ENCODE assay signal across 28 cellular contexts in genomic region chr20:53813728-53814459, GRCh38.
DNase-seq lines count a peak whose midpoint lies in the region; ATAC-seq and TF ChIP-seq lines count a peak whose summit lies in the region.
"Had no signal": no experiment of that assay in that cellular context is flagged by ENCODE, and none has a peak within 500 bp of the region (broad histone marks: within the 10 kb centered on the region; RNA-seq: fewer than 3 reads in every experiment).

No MANE protein-coding gene starts in this region.

- H3K4me3 Mint-ChIP-seq in natural killer cell, result peak overlapping the region; percentile 0
- H3K4me3 Mint-ChIP-seq: activated CD4-positive, alpha-beta T cell treated with anti-CD3 and anti-CD28 coated beads for 36 hours; activated naive CD4-positive, alpha-beta T cell treated with anti-CD3 and anti-CD28 coated beads for 36 hours; nephron progenitor cell had no signal

- no peak for TF ChIP-seq CTCF in natural killer cell (IDR thresholded peaks at IDR 0.05)

- H3K9me3 ChIP-seq in effector memory CD4-positive, alpha-beta T cell (ENCODE audit: control insufficient read depth, low read length), result no peaks in the 10 kb centered on the region
- H3K9me3 ChIP-seq: lower lobe of right lung, ovary, upper lobe of left lung had no signal

- DNase-seq in activated CD8-positive, alpha-beta memory T cell treated with anti-CD3 and anti-CD28 coated beads, Interleukin-2, amount 50 U/mL, for 48 hours, result peak; percentile 17
- DNase-seq in natural killer cell, result no peak
- no peak for DNase-seq in substantia nigra (lab: John Stamatoyannopoulos, UW)
- no peak for DNase-seq in effector memory CD4-positive, alpha-beta T cell
- DNase-seq in inferior parietal cortex (ENCODE audit: extremely low spot score), result no peak
- DNase-seq: activated CD4-positive, alpha-beta T cell treated with anti-CD3 and anti-CD28 coated beads for 36 hours; activated T-cell treated with anti-CD3 and anti-CD28 coated beads, Interleukin-2, amount 50 U/mL, for 72 hours; amniotic stem cell; DND-41; erythroblast; head of caudate nucleus; Kasumi-1; kidney glomerular epithelial cell; lower lobe of right lung; NCI-H1694; NCI-H446 treated with DMSO at 0.1 percent for 48 hours; nephron progenitor cell; ovary; PC-3; retina; Right ventricle myocardium superior; small intestine; stimulated activated CD8-positive, alpha-beta memory T cell treated with anti-CD3 and anti-CD28 coated beads, Interleukin-4, amount 100 ng/mL, for 48 hours; upper lobe of left lung had no signal

- H3K36me3 Mint-ChIP-seq in natural killer cell, result peaks cover 4% of the 10 kb centered on the region

- H3K4me1 ChIP-seq in effector memory CD4-positive, alpha-beta T cell (ENCODE audit: control insufficient read depth, insufficient read depth, low read length, poor library complexity, severe bottlenecking), result no peaks in the 10 kb centered on the region
- H3K4me1 ChIP-seq: lower lobe of right lung, upper lobe of left lung had no signal

- peaks cover 0 to 1% of the 10 kb centered on the region in 2 donors for H3K9me3 Mint-ChIP-seq in natural killer cell

- H3K27ac ChIP-seq in substantia nigra (ENCODE audit: low read depth, low read length, poor library complexity, severe bottlenecking), result no peak overlapping the region
- H3K27ac ChIP-seq in effector memory CD4-positive, alpha-beta T cell (ENCODE audit: insufficient read depth, low read length, poor library complexity, severe bottlenecking), result no peak overlapping the region
- H3K27ac ChIP-seq: C4-2B, lower lobe of right lung, ovary, upper lobe of left lung had no signal

- intact Hi-C loops in natural killer cell (cut with micrococcal nuclease), result no loop called here

- no peak overlapping the region for H3K4me3 ChIP-seq in effector memory CD4-positive, alpha-beta T cell (ENCODE audit: insufficient read depth, low read depth, low read length, poor library complexity, severe bottlenecking)
- H3K4me3 ChIP-seq: lower lobe of right lung, ovary, upper lobe of left lung had no signal

- H3K27ac Mint-ChIP-seq in natural killer cell, result no peak overlapping the region
- H3K27ac Mint-ChIP-seq: activated CD4-positive, alpha-beta T cell treated with anti-CD3 and anti-CD28 coated beads for 36 hours; activated naive CD4-positive, alpha-beta T cell treated with anti-CD3 and anti-CD28 coated beads for 36 hours; activated T-cell treated with anti-CD3 and anti-CD28 coated beads, Interleukin-2, amount 50 U/mL, for 72 hours; nephron progenitor cell had no signal

- no peaks in the 10 kb centered on the region for H3K27me3 ChIP-seq in effector memory CD4-positive, alpha-beta T cell (replicated peaks; ENCODE audit: control insufficient read depth, insufficient read depth, low read length, poor library complexity, severe bottlenecking)
- H3K27me3 ChIP-seq: ovary, upper lobe of left lung had no signal

- peak; percentile 59 for ATAC-seq in GM18498 (IDR thresholded peaks at IDR 0.05; ENCODE audit: unreplicated experiment)
- peak; percentile 70 for ATAC-seq in HG02885 (IDR thresholded peaks at IDR 0.05; ENCODE audit: poor library complexity, unreplicated experiment)
- ATAC-seq in natural killer cell, result no peak
- ATAC-seq: lower lobe of right lung, PC-3 had no signal

- peaks cover 22 to 32% of the 10 kb centered on the region in 2 donors for H3K4me1 Mint-ChIP-seq in natural killer cell

- H3K36me3 ChIP-seq in effector memory CD4-positive, alpha-beta T cell (ENCODE audit: control insufficient read depth, insufficient read depth, low read length), result no peaks in the 10 kb centered on the region
- H3K36me3 ChIP-seq: lower lobe of right lung, ovary, upper lobe of left lung had no signal

- H3K27me3 Mint-ChIP-seq in natural killer cell (ENCODE audit: low read depth in 2 of 2), result no peaks in the 10 kb centered on the region
- H3K27me3 Mint-ChIP-seq: activated CD4-positive, alpha-beta T cell treated with anti-CD3 and anti-CD28 coated beads for 36 hours had no signal

Comparison
In these comparisons a context has a peak if more than half of its experiments do, and no peak if none do; other contexts are left out.
1. ATAC-seq: peak in GM18498 (single experiment) and HG02885 (single experiment); none in natural killer cell (0 of 3).